27 cellular contexts compared by ENCODE assay signal in the genomic region with DNA sequence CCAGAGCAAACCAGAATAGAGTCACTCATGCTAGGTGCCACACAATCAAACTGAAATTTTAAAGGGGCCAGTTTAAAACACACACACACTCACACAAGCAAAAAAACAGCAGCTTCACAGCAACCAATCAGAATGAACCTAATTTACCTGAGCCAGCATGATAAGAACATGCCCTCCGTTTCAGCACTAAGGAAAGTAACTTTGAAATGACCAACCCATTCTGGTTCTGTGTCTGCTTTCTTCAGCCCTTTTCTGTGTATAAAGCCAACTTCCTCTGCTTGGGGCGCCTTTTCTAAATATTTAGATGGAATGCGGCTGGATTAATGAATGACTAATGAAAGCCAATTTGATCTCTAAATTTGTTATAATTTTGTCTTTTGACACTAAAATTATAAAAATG.
"Had no signal": no experiment of that assay in that cellular context is flagged by ENCODE, and none has a peak within 500 bp of the region (broad histone marks: within the 10 kb centered on the region; RNA-seq: fewer than 3 reads in every experiment).

No MANE protein-coding gene starts in this region.

- H3K9me3 ChIP-seq: heart left ventricle, psoas muscle, spleen, testis, transverse colon had no signal

- H3K79me2 ChIP-seq: parathyroid adenoma had no signal

- FAIRE-seq: endothelial cell of umbilical vein had no signal

- H3K4me3 ChIP-seq: heart left ventricle, psoas muscle, spleen, testis, transverse colon had no signal

- H3K27me3 ChIP-seq: heart left ventricle, spleen, testis, transverse colon had no signal

- H3K4me1 ChIP-seq: heart left ventricle, parathyroid adenoma, psoas muscle, spleen, testis, transverse colon had no signal

- H3K36me3 ChIP-seq: heart left ventricle, spleen, transverse colon, WERI-Rb-1 had no signal

- H3K9ac ChIP-seq: parathyroid adenoma had no signal

- ATAC-seq: activated CD8-positive, alpha-beta memory T cell treated with anti-CD3 and anti-CD28 coated beads, Interleukin-2, amount 10 ng/mL, durations not matched to agents 7 days and 5 days; activated naive CD8-positive, alpha-beta T cell treated with anti-CD3 and anti-CD28 coated beads, Interleukin-2, amount 50 U/mL, for 24 hours; esophagus mucosa; heart left ventricle; naive thymus-derived CD8-positive, alpha-beta T cell; psoas muscle; right cardiac atrium; T-helper 17 cell had no signal

- H2AFZ ChIP-seq: parathyroid adenoma had no signal

- H3K27ac ChIP-seq: heart left ventricle, parathyroid adenoma, psoas muscle, spleen, testis, transverse colon, WERI-Rb-1 had no signal

- DNase-seq: activated CD4-positive, alpha-beta memory T cell treated with anti-CD3 and anti-CD28 coated beads, Interleukin-2, amount 10 ng/mL, durations not matched to agents 7 days and 5 days; activated CD4-positive, alpha-beta T cell treated with anti-CD3 and anti-CD28 coated beads, Interleukin-2, amount 10 ng/mL, durations not matched to agents 24 days and 14 days; activated CD4-positive, CD25-positive, alpha-beta regulatory T cell treated with anti-CD3 and anti-CD28 coated beads, Interleukin-2, amount 50 U/mL, for 72 hours; activated CD8-positive, alpha-beta memory T cell treated with anti-CD3 and anti-CD28 coated beads, Interleukin-2, amount 10 ng/mL, durations not matched to agents 7 days and 5 days; activated naive CD8-positive, alpha-beta T cell treated with anti-CD3 and anti-CD28 coated beads, Interleukin-2, amount 50 U/mL, for 24 hours; activated T-cell treated with anti-CD3 and anti-CD28 coated beads, Interleukin-2, amount 50 U/mL, for 48 hours; amygdala; central memory CD4-positive, alpha-beta T cell; foreskin fibroblast; heart left ventricle; hypothalamus; islet precursor cell; naive thymus-derived CD8-positive, alpha-beta T cell; occipital lobe; psoas muscle; right cardiac atrium; spleen; stimulated activated naive CD4-positive, alpha-beta T cell; SW 1271; T-helper 17 cell; T1000; testis; transverse colon; WERI-Rb-1 had no signal
